Comparison of ENCODE assay signal across 8 cellular contexts in the genomic region with DNA sequence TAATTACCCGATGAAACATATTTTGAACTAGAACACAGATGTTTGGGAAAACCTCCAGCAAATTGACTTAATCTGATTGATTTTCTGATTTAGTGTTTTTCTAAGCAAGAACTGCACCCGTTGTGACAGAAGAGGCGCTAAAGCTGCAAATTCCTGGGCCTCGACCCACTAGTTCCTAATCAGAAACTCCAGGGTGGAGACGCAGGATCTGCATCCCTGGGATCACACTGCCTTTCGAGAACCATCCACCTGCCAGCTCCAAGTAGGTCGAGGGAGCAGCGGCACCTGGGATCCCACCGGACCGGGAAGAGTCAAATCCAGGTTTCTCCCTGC.
DNase-seq lines count a peak whose midpoint lies in the region; ATAC-seq and TF ChIP-seq lines count a peak whose summit lies in the region.

No MANE protein-coding gene starts in this region.

- 11% methylated on average over 5 of the region's 10 CpGs for WGBS in esophagus muscularis mucosa

- no peak overlapping the region for H3K27ac ChIP-seq in OCI-LY1 (ENCODE audit: low read depth, low read length, poor library complexity, severe bottlenecking)
- H3K27ac ChIP-seq in esophagus muscularis mucosa (replicated peaks in 1 of 4), result peak overlapping the region; percentile 84 to 90 (median 88)

- H3K9me2 ChIP-seq in OCI-LY1 (ENCODE audit: low read depth, low read length), result no peaks in the 10 kb centered on the region

- intact Hi-C loops in esophagus muscularis mucosa (cut with DNase I), result loop anchor here (5.0 to 10.0 kb wide), 3 partner anchors 75 to 648 kb away; no protein-coding TSS in a partner anchor

- no peaks in the 10 kb centered on the region for H3K79me2 ChIP-seq in OCI-LY1 (ENCODE audit: insufficient read depth, low read length)

- H3K27me3 ChIP-seq in OCI-LY1 (ENCODE audit: insufficient read depth, low read length) (no peaks in the 10 kb centered on the region; the same call in 1 of the 2 replicates), esophagus muscularis mucosa (no peaks in the 10 kb centered on the region)

- peak overlapping the region; percentile 10; the same call in 1 of the 2 replicates for H3K9ac ChIP-seq in OCI-LY1 (ENCODE audit: low read length)

- H2AFZ ChIP-seq in OCI-LY1 (ENCODE audit: low read length), result no peak overlapping the region

- H3K4me1 Mint-ChIP-seq in activated T-cell treated with anti-CD3 and anti-CD28 coated beads, Interleukin-2, amount 50 U/mL, for 4 hours (ENCODE audit: low read depth), result peaks cover 9% of the 10 kb centered on the region

- no peaks in the 10 kb centered on the region for H3F3A ChIP-seq in OCI-LY1 (ENCODE audit: insufficient read depth, low read length)

- no peaks in the 10 kb centered on the region for H4K20me1 ChIP-seq in OCI-LY1 (ENCODE audit: insufficient read depth, low read length)

- DNase-seq in activated T-cell treated with anti-CD3 and anti-CD28 coated beads, Interleukin-2, amount 50 U/mL, for 4 hours, result no peak
- DNase-seq in activated T-cell treated with anti-CD3 and anti-CD28 coated beads for 4 hours, result no peak
- no peak for DNase-seq in esophagus muscularis mucosa (ENCODE audit: extremely low spot score)
- no peak for DNase-seq in omental fat pad (ENCODE audit: low spot score)
- DNase-seq in islet precursor cell, result no peak

- H3K36me3 ChIP-seq in OCI-LY1 (ENCODE audit: insufficient read depth, low read length) (no peaks in the 10 kb centered on the region), esophagus muscularis mucosa (no peaks in the 10 kb centered on the region)

- ATAC-seq in activated T-cell treated with anti-CD3 and anti-CD28 coated beads, Interleukin-2, amount 50 U/mL, for 4 hours, result peak; percentile 7
- ATAC-seq in omental fat pad (ENCODE audit: low FRiP score) (peak; percentile 5), GM19463 (IDR thresholded peaks at IDR 0.05; ENCODE audit: unreplicated experiment) (no peak), GM18502 (IDR thresholded peaks at IDR 0.05; ENCODE audit: poor library complexity, unreplicated experiment) (no peak)

- H3K27me3 Mint-ChIP-seq in activated T-cell treated with anti-CD3 and anti-CD28 coated beads, Interleukin-2, amount 50 U/mL, for 4 hours (ENCODE audit: low read depth), result peaks cover 20% of the 10 kb centered on the region

- TF ChIP-seq CTCF in OCI-LY1 (IDR thresholded peaks at IDR 0.05; ENCODE audit: low read length) (no peak), esophagus muscularis mucosa (IDR thresholded peaks at IDR 0.05) (no peak), omental fat pad (IDR thresholded peaks at IDR 0.05) (no peak)

- H3K9me3 ChIP-seq in OCI-LY1 (ENCODE audit: low read length) (peaks cover 6% of the 10 kb centered on the region; the same call in 1 of the 2 replicates), esophagus muscularis mucosa (no peaks in the 10 kb centered on the region)

- no peak for TF ChIP-seq EP300 in esophagus muscularis mucosa (IDR thresholded peaks at IDR 0.05)

- H3K4me3 ChIP-seq in OCI-LY1 (ENCODE audit: low read depth, low read length, poor library complexity, severe bottlenecking) (peak overlapping the region; percentile 68), esophagus muscularis mucosa (peak overlapping the region; percentile 65 to 84 (median 71))

- H3K4me3 Mint-ChIP-seq in activated T-cell treated with anti-CD3 and anti-CD28 coated beads, Interleukin-2, amount 50 U/mL, for 4 hours, result peak overlapping the region; percentile 76

- peak overlapping the region; percentile 89 for H3K4me2 ChIP-seq in OCI-LY1 (ENCODE audit: low read length)

- H3K4me1 ChIP-seq in OCI-LY1 (ENCODE audit: insufficient read depth, low read length, severe bottlenecking), result peaks cover 11% of the 10 kb centered on the region
- H3K4me1 ChIP-seq in esophagus muscularis mucosa, result peaks cover 8 to 16% (median 14%) of the 10 kb centered on the region in 4 donors

- H3K36me3 Mint-ChIP-seq in activated T-cell treated with anti-CD3 and anti-CD28 coated beads, Interleukin-2, amount 50 U/mL, for 4 hours (ENCODE audit: insufficient read depth), result no peaks in the 10 kb centered on the region

- no peaks in the 10 kb centered on the region for H3K9me3 Mint-ChIP-seq in activated T-cell treated with anti-CD3 and anti-CD28 coated beads, Interleukin-2, amount 50 U/mL, for 4 hours

- TF ChIP-seq POLR2A in esophagus muscularis mucosa (IDR thresholded peaks at IDR 0.05; ENCODE audit: low read depth), result no peak

Comparison
In these comparisons a context has a peak if more than half of its experiments do, and no peak if none do; other contexts are left out.
1. ATAC-seq: peak in activated T-cell treated with anti-CD3 and anti-CD28 coated beads, Interleukin-2, amount 50 U/mL, for 4 hours (2 of 2) and omental fat pad (single experiment); none in GM19463 (single experiment) and GM18502 (single experiment).